17 cellular contexts compared by ENCODE assay signal in genomic region chr16:1068451-1068850, GRCh38.
"Had no signal": no experiment of that assay in that cellular context is flagged by ENCODE, and none has a peak within 500 bp of the region (broad histone marks: within the 10 kb centered on the region; RNA-seq: fewer than 3 reads in every experiment).

No MANE protein-coding gene starts in this region.

- ATAC-seq: activated CD8-positive, alpha-beta T cell treated with anti-CD3 and anti-CD28 coated beads for 36 hours; activated T-cell treated with anti-CD3 and anti-CD28 coated beads, Interleukin-2, amount 50 U/mL, for 72 hours; T-cell had no signal

- H3K4me1 ChIP-seq: breast epithelium, SJSA1 had no signal

- H3K4me3 ChIP-seq: breast epithelium, SJSA1 had no signal

- H3K4me2 ChIP-seq: KMS-11 had no signal

- H3K27ac ChIP-seq: breast epithelium, KMS-11, SJSA1, WERI-Rb-1 had no signal

- H3K36me3 ChIP-seq: breast epithelium, SJSA1, WERI-Rb-1 had no signal

- H3K9me3 ChIP-seq: breast epithelium, SJSA1 had no signal

- H3K9ac ChIP-seq: KMS-11 had no signal

- DNase-seq: activated CD8-positive, alpha-beta memory T cell treated with anti-CD3 and anti-CD28 coated beads, Interleukin-2, amount 50 U/mL, for 4 hours; activated gamma-delta T cell treated with Interleukin-2 at 50 U/mL for 16 hours; activated T-cell treated with anti-CD3 and anti-CD28 coated beads, Interleukin-2, amount 50 U/mL, for 72 hours; aorta; MM.1S; NCI-H1105; NCI-H1436; NCI-H1694 treated with DMSO at 0.1 percent for 48 hours; NCI-H2029 treated with DMSO at 0.1 percent for 48 hours; NCI-H2227 treated with DMSO at 0.1 percent for 48 hours; T-cell; T1000 had no signal
